Comparison of ENCODE assay signal across 21 cellular contexts in the genomic region with DNA sequence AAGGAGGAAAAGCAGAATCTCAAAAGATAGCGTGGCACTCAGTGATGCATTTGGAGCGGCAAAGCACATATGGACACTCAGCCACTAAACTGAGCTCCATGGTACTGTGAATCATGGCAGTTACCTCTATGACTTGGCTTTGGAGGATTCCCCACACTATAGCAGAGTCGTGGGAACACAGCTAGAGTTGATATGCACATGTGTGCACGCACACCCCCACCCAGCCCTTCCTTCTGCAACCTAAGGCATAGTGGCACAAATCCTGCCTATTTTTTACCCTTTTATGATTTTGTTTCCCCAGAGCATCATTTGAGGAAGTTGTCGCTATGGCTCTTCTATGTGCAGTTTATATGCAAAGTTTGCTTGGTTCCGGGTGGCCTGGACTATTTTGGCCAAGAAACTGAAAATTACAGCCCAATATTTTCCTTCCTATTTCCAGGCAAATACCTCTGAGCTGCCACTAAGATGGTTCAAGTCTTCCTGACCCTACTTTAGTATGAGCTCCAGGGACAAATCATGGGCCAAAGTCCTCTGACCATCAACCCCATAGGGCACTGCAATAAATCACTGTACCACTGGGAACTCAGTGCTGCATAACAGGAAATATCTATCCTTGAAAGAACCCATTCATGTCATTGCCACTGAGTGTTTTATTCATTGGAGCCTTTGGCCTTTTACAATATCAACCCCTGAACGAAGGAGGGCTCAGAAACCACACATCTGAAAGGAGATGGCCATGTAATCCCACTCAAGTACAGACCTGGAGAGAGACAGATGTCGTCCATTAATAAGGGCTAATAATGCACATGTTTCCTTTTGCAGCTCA.
DNase-seq lines count a peak whose midpoint lies in the region; ATAC-seq and TF ChIP-seq lines count a peak whose summit lies in the region.
"Had no signal": no experiment of that assay in that cellular context is flagged by ENCODE, and none has a peak within 500 bp of the region (broad histone marks: within the 10 kb centered on the region; RNA-seq: fewer than 3 reads in every experiment).

No MANE protein-coding gene starts in this region.

- DNase-seq in NCI-H82 (lab: John Stamatoyannopoulos, UW) (peak; percentile 54), foreskin melanocyte (peak; percentile 75), pons (ENCODE audit: low spot score) (peak; percentile 12), HFFc6 (no peak)
- DNase-seq: DMS153, GM23248, H7, KBM-7, MG63, NCI-H1105 treated with DMSO at 0.1 percent for 48 hours, NCI-H146, NCI-H2029, PC-9, Right ventricle myocardium superior, RPMI8226 had no signal

- peak overlapping the region; percentile 29 for H3K4me2 ChIP-seq in BLaER1
- H3K4me2 ChIP-seq: PC-9 had no signal

- no peak overlapping the region for H3K4me3 Mint-ChIP-seq in HFFc6
- H3K4me3 Mint-ChIP-seq: B cell had no signal

- H3K9me3 ChIP-seq in BLaER1 (no peaks in the 10 kb centered on the region), gastroesophageal sphincter (no peaks in the 10 kb centered on the region)
- H3K9me3 ChIP-seq: MG63, SJSA1 had no signal

- ATAC-seq in gastroesophageal sphincter (no peak), HG02571 (IDR thresholded peaks at IDR 0.05; ENCODE audit: unreplicated experiment) (no peak)

- TF ChIP-seq POLR2A in gastroesophageal sphincter (IDR thresholded peaks at IDR 0.05) = no peak

- 0 out of 2 replicates have a peak, but pooled peaks cover 2% of the 10 kb centered on the region for H3K27me3 Mint-ChIP-seq in HFFc6 (ENCODE audit: insufficient read depth)
- H3K27me3 Mint-ChIP-seq: B cell had no signal

- H3K27me3 ChIP-seq in BLaER1 = no peaks in the 10 kb centered on the region
- no peaks in the 10 kb centered on the region for H3K27me3 ChIP-seq in gastroesophageal sphincter
- H3K27me3 ChIP-seq: MG63, SJSA1 had no signal

- H3K27ac Mint-ChIP-seq in HFFc6 = no peak overlapping the region
- H3K27ac Mint-ChIP-seq: B cell had no signal

- no peak overlapping the region for H3K4me3 ChIP-seq in BLaER1
- no peak overlapping the region for H3K4me3 ChIP-seq in gastroesophageal sphincter
- H3K4me3 ChIP-seq: GM23248, MG63, PC-9, SJSA1 had no signal

- H3K9ac ChIP-seq in BLaER1 = no peak overlapping the region
- H3K9ac ChIP-seq: GM23248 had no signal

- TF ChIP-seq CTCF in gastroesophageal sphincter (IDR thresholded peaks at IDR 0.05) (no peak), HFFc6 (IDR thresholded peaks at IDR 0.05) (no peak)

- H3K4me1 Mint-ChIP-seq in HFFc6 (ENCODE audit: low read depth) = peaks cover 26% of the 10 kb centered on the region; the same call in 1 of the 2 replicates
- H3K4me1 Mint-ChIP-seq: B cell had no signal

- H3K36me3 Mint-ChIP-seq in HFFc6 (ENCODE audit: low read depth) = no peaks in the 10 kb centered on the region

- H3K27ac ChIP-seq in BLaER1 = no peak overlapping the region
- no peak overlapping the region for H3K27ac ChIP-seq in gastroesophageal sphincter
- H3K27ac ChIP-seq: 22Rv1, GM23248, PC-9, SJSA1 had no signal

- 82 to 89% methylated on average over 7 to 8 of the region's 8 CpGs for WGBS in gastroesophageal sphincter (ENCODE audit: low coverage in 1 of 2), 2 donors

- no peak for TF ChIP-seq EP300 in gastroesophageal sphincter (IDR thresholded peaks at IDR 0.05)

- no peaks in the 10 kb centered on the region for H4K20me1 ChIP-seq in BLaER1

- H3K9me3 Mint-ChIP-seq in HFFc6 = no peaks in the 10 kb centered on the region; the same call in 1 of the 2 replicates

- no peaks in the 10 kb centered on the region for H3K36me3 ChIP-seq in BLaER1
- H3K36me3 ChIP-seq in gastroesophageal sphincter = no peaks in the 10 kb centered on the region
- H3K36me3 ChIP-seq: MG63, SJSA1 had no signal

- H3K4me1 ChIP-seq in BLaER1 = peaks cover 16% of the 10 kb centered on the region
- H3K4me1 ChIP-seq in gastroesophageal sphincter = no peaks in the 10 kb centered on the region
